In genomic region chr17:27544350-27545131, GRCh38 we compare ENCODE assay signal across 1 cellular context.
TF ChIP-seq lines count a peak whose summit lies in the region.

No MANE protein-coding gene starts in this region.

TF ChIP-seq in HEK293, 187 proteins besides CTCF, POLR2A, EP300 and RAD21 (continued from another document):
- peak; percentile 17; the same call in 1 of the 2 replicates for TF ChIP-seq ZNF660 (tag by site-specific recombination; IDR thresholded peaks at IDR 0.05)
- peak; percentile 42; the same call in 1 of the 2 replicates for TF ChIP-seq ZEB2 (tag by site-specific recombination; IDR thresholded peaks at IDR 0.05)
- peak; percentile 61 for TF ChIP-seq ZNF366 (tag by site-specific recombination; conservative IDR thresholded peaks at IDR 0.05)
- peak; percentile 72 for TF ChIP-seq ZNF629 (tag by site-specific recombination; IDR thresholded peaks at IDR 0.05)
- TF ChIP-seq INSM2 (tag by site-specific recombination; IDR thresholded peaks at IDR 0.05) = 0 out of 2 replicates have a peak, but pooled peaks have one; percentile 20
- TF ChIP-seq GLI2 (tag by site-specific recombination; IDR thresholded peaks at IDR 0.05; ENCODE audit: borderline replicate concordance, low read depth) = no peak
- TF ChIP-seq ZNF623 (tag by site-specific recombination; IDR thresholded peaks at IDR 0.05) = no peak
- peak; percentile 64; the same call in 1 of the 2 replicates for TF ChIP-seq ZNF394 (tag by site-specific recombination; IDR thresholded peaks at IDR 0.05; ENCODE audit: borderline replicate concordance)
- peak; percentile 93 for TF ChIP-seq ZFP69B (tag by site-specific recombination; IDR thresholded peaks at IDR 0.05)
- TF ChIP-seq SP2 (tag by site-specific recombination; IDR thresholded peaks at IDR 0.05) = 0 out of 2 replicates have a peak, but pooled peaks have one; percentile 15
- peak; percentile 56; the same call in 1 of the 2 replicates for TF ChIP-seq IKZF3 (tag by site-specific recombination; IDR thresholded peaks at IDR 0.05)
- TF ChIP-seq ZSCAN23 (tag by site-specific recombination; IDR thresholded peaks at IDR 0.05) = 0 out of 2 replicates have a peak, but pooled peaks have one; percentile 33
- peak; percentile 86 for TF ChIP-seq BCL6B (tag by site-specific recombination; IDR thresholded peaks at IDR 0.05)
- peak; percentile 84 for TF ChIP-seq SP7 (tag by site-specific recombination; IDR thresholded peaks at IDR 0.05)
- TF ChIP-seq ZNF747 (tag by site-specific recombination; IDR thresholded peaks at IDR 0.05) = no peak
- TF ChIP-seq ZBTB8A (tag by site-specific recombination; IDR thresholded peaks at IDR 0.05) = peak; percentile 70
- TF ChIP-seq ZNF555 (tag by site-specific recombination; conservative IDR thresholded peaks at IDR 0.05) = no peak
- TF ChIP-seq ZNF510 (tag by site-specific recombination; IDR thresholded peaks at IDR 0.05; ENCODE audit: insufficient replicate concordance) = no peak
- TF ChIP-seq FEZF1 (tag by site-specific recombination; IDR thresholded peaks at IDR 0.05) = peak; percentile 45; the same call in 1 of the 2 replicates
- peak; percentile 63 for TF ChIP-seq ZIC2 (tag by site-specific recombination; IDR thresholded peaks at IDR 0.05)
- TF ChIP-seq PRDM4 (tag by site-specific recombination; IDR thresholded peaks at IDR 0.05) = peak; percentile 51; the same call in 1 of the 2 replicates
- TF ChIP-seq KLF10 (tag by site-specific recombination; IDR thresholded peaks at IDR 0.05) = peak; percentile 43; the same call in 1 of the 2 replicates
- TF ChIP-seq OVOL3 (tag by site-specific recombination; IDR thresholded peaks at IDR 0.05) = no peak
- peak; percentile 60 for TF ChIP-seq ZNF335 (tag by site-specific recombination; conservative IDR thresholded peaks at IDR 0.05)
- peak; percentile 65; the same call in 1 of the 2 replicates for TF ChIP-seq ZNF561 (tag by site-specific recombination; IDR thresholded peaks at IDR 0.05; ENCODE audit: borderline replicate concordance)
- TF ChIP-seq PATZ1 (tag by site-specific recombination; IDR thresholded peaks at IDR 0.05) = peak; percentile 89
- TF ChIP-seq ZNF692 (tag by site-specific recombination; IDR thresholded peaks at IDR 0.05) = peak; percentile 96
- TF ChIP-seq ZBTB44 (tag by site-specific recombination; IDR thresholded peaks at IDR 0.05) = 0 out of 2 replicates have a peak, but pooled peaks have one; percentile 53
- TF ChIP-seq GLIS2 (tag by site-specific recombination; IDR thresholded peaks at IDR 0.05) = peak; percentile 42; the same call in 1 of the 2 replicates
- TF ChIP-seq ZNF211 (tag by site-specific recombination; IDR thresholded peaks at IDR 0.05; ENCODE audit: low read depth) = no peak
- 0 out of 2 replicates have a peak, but pooled peaks have one; percentile 18 for TF ChIP-seq BCL11A (tag by site-specific recombination; IDR thresholded peaks at IDR 0.05; ENCODE audit: low read depth)
- TF ChIP-seq ZBTB7A (tag by site-specific recombination; IDR thresholded peaks at IDR 0.05; ENCODE audit: low read depth) = no peak
- no peak for TF ChIP-seq GLI4 (tag by site-specific recombination; IDR thresholded peaks at IDR 0.05)
- TF ChIP-seq ELK4 (IDR thresholded peaks at IDR 0.05; ENCODE audit: borderline replicate concordance, low read depth, low read length) = no peak
- TF ChIP-seq ZNF621 (tag by site-specific recombination; IDR thresholded peaks at IDR 0.05) = no peak
- TF ChIP-seq ZNF202 (tag by site-specific recombination; IDR thresholded peaks at IDR 0.05; ENCODE audit: borderline replicate concordance) = no peak
- peak; percentile 85 for TF ChIP-seq PRDM1 (tag by site-specific recombination; IDR thresholded peaks at IDR 0.05)
- TF ChIP-seq ZNF600 (tag by site-specific recombination; IDR thresholded peaks at IDR 0.05) = peak; percentile 50; the same call in 1 of the 2 replicates
- peak; percentile 15; the same call in 1 of the 2 replicates for TF ChIP-seq ZNF18 (tag by site-specific recombination; IDR thresholded peaks at IDR 0.05)
- peak; percentile 64 for TF ChIP-seq ZNF24 (tag by site-specific recombination; IDR thresholded peaks at IDR 0.05)
